ENCODE assay signal across 8 cellular contexts in the genomic region with DNA sequence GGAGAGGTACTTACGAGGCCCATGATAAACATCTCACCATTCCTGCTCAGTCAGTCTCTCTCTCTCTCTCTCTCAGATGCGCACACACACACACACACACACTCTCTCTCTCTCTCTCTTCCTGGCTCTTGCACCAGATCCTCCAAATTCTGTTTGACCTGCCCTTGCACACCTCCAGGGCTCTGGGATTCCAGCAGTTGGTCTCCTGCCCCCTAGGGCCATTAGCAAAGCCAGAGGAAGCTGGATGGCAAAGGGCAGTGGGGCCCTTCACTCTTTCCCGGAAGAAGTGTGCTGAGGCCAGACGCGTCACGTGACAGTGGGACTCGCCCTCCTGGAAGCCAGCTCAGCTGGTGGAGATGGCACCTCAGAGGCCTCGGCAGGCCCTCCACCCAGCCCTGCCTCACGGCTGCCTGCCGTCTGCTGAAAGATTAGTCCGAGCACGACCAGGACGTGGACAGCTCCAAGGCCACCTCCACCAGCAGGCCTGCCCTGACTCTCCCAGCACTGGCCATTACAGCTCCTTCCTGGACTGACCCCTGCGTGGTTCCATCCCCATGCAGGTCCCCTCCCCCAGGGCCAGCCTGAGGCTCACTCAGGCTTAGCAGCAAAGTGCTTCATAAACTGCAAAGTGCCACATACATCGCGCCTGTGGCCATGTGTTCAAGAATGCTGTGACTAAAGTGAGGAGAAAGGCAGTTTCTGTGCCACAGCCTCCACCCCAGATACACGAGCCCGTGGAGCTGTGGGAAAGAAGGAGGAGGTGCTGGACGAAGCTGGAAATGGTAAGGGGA. TPM values are rescaled to one million over a fixed set of nuclear protein-coding genes. Genes with fewer than 3 reads are reported as not detected.
DNase-seq lines count a peak whose midpoint lies in the region; ATAC-seq, FAIRE-seq and TF ChIP-seq lines count a peak whose summit lies in the region.

No MANE protein-coding gene starts in this region.

- H3K36me3 ChIP-seq in HEK293 (ENCODE audit: control insufficient read depth in 2 of 2, insufficient read depth in 1 of 2, low read length in 2 of 2) (no peaks in the 10 kb centered on the region), esophagus (ENCODE audit: control insufficient read depth in 2 of 2, insufficient read depth in 2 of 2, low read length in 1 of 2) (no peaks in the 10 kb centered on the region), pancreas (no peaks in the 10 kb centered on the region)

- CTCF ChIA-PET in HEK293 (lab: Yijun Ruan, JAX) = interaction anchor here (0.8 to 2.0 kb wide), 4 partner anchors 26 to 371 kb away, joined by 3 to 7 read pairs (median 5); no protein-coding TSS in a partner anchor
- CTCF ChIA-PET in activated CD4-positive, alpha-beta T cell treated with anti-CD3 and anti-CD28 coated beads, Interleukin-2, amount 10 ng/mL, durations not matched to agents 7 days and 5 days (lab: Charles Lee) = interaction anchor here (0.8 to 1.2 kb wide), 2 partner anchors 12 to 14 kb away, joined by 3 to 4 read pairs; no protein-coding TSS in a partner anchor

- POLR2A ChIA-PET in HEK293 (lab: Yijun Ruan, JAX) = interaction anchor here (0.8 to 1.3 kb wide), 5 partner anchors 69 to 279 kb away, joined by 3 to 6 read pairs (median 3); a partner anchor contains a TSS
- POLR2A ChIA-PET in activated CD4-positive, alpha-beta T cell treated with anti-CD3 and anti-CD28 coated beads, Interleukin-2, amount 10 ng/mL, durations not matched to agents 7 days and 5 days (lab: Charles Lee) = interaction anchor here (0.6 kb wide), 1 partner anchor 16 kb away, joined by 3 read pairs; no protein-coding TSS in a partner anchor

- intact Hi-C loops in pancreas (cut with DNase I) = loop anchor here in 1 of 3 donors (10.0 kb wide), 1 partner anchor 64 kb away; no protein-coding TSS in a partner anchor

- peak overlapping the region; percentile 81 for H3K27ac Mint-ChIP-seq in activated CD4-positive, alpha-beta T cell treated with anti-CD3 and anti-CD28 coated beads, Interleukin-2, amount 10 ng/mL, durations not matched to agents 7 days and 5 days

- no peak for FAIRE-seq in pancreas (lab: Jason Lieb, UNC)

- H3K27ac ChIP-seq in HEK293 (ENCODE audit: extremely low read depth, low read depth, low read length) = peak overlapping the region; percentile 40; the same call in 1 of the 2 replicates
- H3K27ac ChIP-seq in esophagus (ENCODE audit: low read depth in 2 of 2, low read length in 1 of 2) = peak overlapping the region; percentile 53 to 79
- peak overlapping the region; percentile 82 to 93 (median 86) for H3K27ac ChIP-seq in pancreas

- DNase-seq in activated CD4-positive, alpha-beta T cell treated with anti-CD3 and anti-CD28 coated beads, Interleukin-2, amount 10 ng/mL, durations not matched to agents 7 days and 5 days = peak; percentile 41
- DNase-seq in pancreas (peak; percentile 72 to 89 (median 76)), SKM-1 treated with dmso at 0.1 percent for 144 hours (lab: John Stamatoyannopoulos, UW; ENCODE audit: unreplicated experiment) (no peak), Ammon's horn (ENCODE audit: low spot score) (no peak), amniotic stem cell (lab: John Stamatoyannopoulos, UW) (no peak)

- H3K9me3 ChIP-seq in HEK293 (ENCODE audit: control insufficient read depth, insufficient read depth, low read depth, low read length) (no peaks in the 10 kb centered on the region), esophagus (ENCODE audit: control insufficient read depth in 2 of 2, insufficient read depth in 1 of 2, low read depth in 1 of 2, low read length in 1 of 2) (no peaks in the 10 kb centered on the region), pancreas (no peaks in the 10 kb centered on the region)

- 21 to 24% methylated on average over 19 of the region's 19 CpGs for WGBS in esophagus, 2 donors
- 17 to 21% methylated on average over 19 of the region's 19 CpGs for WGBS in pancreas, 2 donors

- H3K4me3 ChIP-seq in HEK293 (ENCODE audit: low read depth, low read length) (no peak overlapping the region), esophagus (ENCODE audit: low read depth in 1 of 2, low read length in 2 of 2) (peak overlapping the region; percentile 6 to 16), pancreas (peak overlapping the region in 2 of 4 donors; percentile 71 to 79)

- no peaks in the 10 kb centered on the region for H3K9me3 Mint-ChIP-seq in activated CD4-positive, alpha-beta T cell treated with anti-CD3 and anti-CD28 coated beads, Interleukin-2, amount 10 ng/mL, durations not matched to agents 7 days and 5 days

- peaks cover 63% of the 10 kb centered on the region for H3K27me3 Mint-ChIP-seq in activated CD4-positive, alpha-beta T cell treated with anti-CD3 and anti-CD28 coated beads, Interleukin-2, amount 10 ng/mL, durations not matched to agents 7 days and 5 days

- peaks cover 56% of the 10 kb centered on the region for H3K4me1 Mint-ChIP-seq in activated CD4-positive, alpha-beta T cell treated with anti-CD3 and anti-CD28 coated beads, Interleukin-2, amount 10 ng/mL, durations not matched to agents 7 days and 5 days

- peak overlapping the region; percentile 73 for H3K4me3 Mint-ChIP-seq in activated CD4-positive, alpha-beta T cell treated with anti-CD3 and anti-CD28 coated beads, Interleukin-2, amount 10 ng/mL, durations not matched to agents 7 days and 5 days

- H3K27me3 ChIP-seq in esophagus (ENCODE audit: control insufficient read depth in 1 of 2, insufficient read depth in 2 of 2, low read length in 2 of 2) = peaks cover 0 to 11% of the 10 kb centered on the region in 2 donors
- no peaks in the 10 kb centered on the region for H3K27me3 ChIP-seq in pancreas

- no peaks in the 10 kb centered on the region for H3K36me3 Mint-ChIP-seq in activated CD4-positive, alpha-beta T cell treated with anti-CD3 and anti-CD28 coated beads, Interleukin-2, amount 10 ng/mL, durations not matched to agents 7 days and 5 days (ENCODE audit: low read depth)

- peak; percentile 23 to 42 (median 34) for ATAC-seq in pancreas
- ATAC-seq in HG03097 (IDR thresholded peaks at IDR 0.05; ENCODE audit: low FRiP score, unreplicated experiment) = no peak

- TF ChIP-seq CTCF in HEK293 (tag by site-specific recombination; IDR thresholded peaks at IDR 0.05) (no peak), pancreas (IDR thresholded peaks at IDR 0.05) (no peak)

- H3K4me1 ChIP-seq in HEK293 (ENCODE audit: control insufficient read depth, insufficient read depth, low read length) (peaks cover 35% of the 10 kb centered on the region), esophagus (ENCODE audit: control insufficient read depth in 2 of 2, insufficient read depth in 2 of 2, low read length in 1 of 2) (peaks cover 20 to 52% of the 10 kb centered on the region in 2 donors), pancreas (peaks cover 13 to 35% (median 34%) of the 10 kb centered on the region in 3 donors)

TF ChIP-seq in HEK293, 187 proteins besides CTCF, POLR2A, EP300 and RAD21 (continues in another document):
- TF ChIP-seq GLIS2 (tag by site-specific recombination; IDR thresholded peaks at IDR 0.05) (peak; percentile 54; the same call in 1 of the 2 replicates), ZSCAN16 (tag by site-specific recombination; IDR thresholded peaks at IDR 0.05) (no peak), ZIC2 (tag by site-specific recombination; IDR thresholded peaks at IDR 0.05) (peak; percentile 78), ZNF571 (tag by site-specific recombination; IDR thresholded peaks at IDR 0.05) (peak; percentile 56; the same call in 1 of the 2 replicates)
- TF ChIP-seq, protein P1, sequence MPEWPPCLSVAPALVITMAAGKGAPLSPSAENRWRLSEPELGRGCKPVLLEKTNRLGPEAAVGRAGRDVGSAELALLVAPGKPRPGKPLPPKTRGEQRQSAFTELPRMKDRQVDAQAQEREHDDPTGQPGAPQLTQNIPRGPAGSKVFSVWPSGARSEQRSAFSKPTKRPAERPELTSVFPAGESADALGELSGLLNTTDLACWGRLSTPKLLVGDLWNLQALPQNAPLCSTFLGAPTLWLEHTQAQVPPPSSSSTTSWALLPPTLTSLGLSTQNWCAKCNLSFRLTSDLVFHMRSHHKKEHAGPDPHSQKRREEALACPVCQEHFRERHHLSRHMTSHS (tag by site-specific recombination; IDR thresholded peaks at IDR 0.05) = peak; percentile 41; the same call in 1 of the 2 replicates
- TF ChIP-seq, protein P2, sequence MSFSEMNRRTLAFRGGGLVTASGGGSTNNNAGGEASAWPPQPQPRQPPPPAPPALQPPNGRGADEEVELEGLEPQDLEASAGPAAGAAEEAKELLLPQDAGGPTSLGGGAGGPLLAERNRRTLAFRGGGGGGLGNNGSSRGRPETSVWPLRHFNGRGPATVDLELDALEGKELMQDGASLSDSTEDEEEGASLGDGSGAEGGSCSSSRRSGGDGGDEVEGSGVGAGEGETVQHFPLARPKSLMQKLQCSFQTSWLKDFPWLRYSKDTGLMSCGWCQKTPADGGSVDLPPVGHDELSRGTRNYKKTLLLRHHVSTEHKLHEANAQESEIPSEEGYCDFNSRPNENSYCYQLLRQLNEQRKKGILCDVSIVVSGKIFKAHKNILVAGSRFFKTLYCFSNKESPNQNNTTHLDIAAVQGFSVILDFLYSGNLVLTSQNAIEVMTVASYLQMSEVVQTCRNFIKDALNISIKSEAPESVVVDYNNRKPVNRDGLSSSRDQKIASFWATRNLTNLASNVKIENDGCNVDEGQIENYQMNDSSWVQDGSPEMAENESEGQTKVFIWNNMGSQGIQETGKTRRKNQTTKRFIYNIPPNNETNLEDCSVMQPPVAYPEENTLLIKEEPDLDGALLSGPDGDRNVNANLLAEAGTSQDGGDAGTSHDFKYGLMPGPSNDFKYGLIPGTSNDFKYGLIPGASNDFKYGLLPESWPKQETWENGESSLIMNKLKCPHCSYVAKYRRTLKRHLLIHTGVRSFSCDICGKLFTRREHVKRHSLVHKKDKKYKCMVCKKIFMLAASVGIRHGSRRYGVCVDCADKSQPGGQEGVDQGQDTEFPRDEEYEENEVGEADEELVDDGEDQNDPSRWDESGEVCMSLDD (tag by site-specific recombination; IDR thresholded peaks at IDR 0.05) = peak; percentile 67

RNA-seq across cellular contexts. Expression of a gene that starts 3.7 kb away (rescaled TPM):
- 1 to 10 TPM in 1 of 2 experiments, under 1 TPM in 1; 0.89 to 1.1 TPM for total RNA-seq in activated CD4-positive, alpha-beta T cell treated with anti-CD3 and anti-CD28 coated beads, Interleukin-2, amount 10 ng/mL, durations not matched to agents 7 days and 5 days
- polyA plus RNA-seq in esophagus (1 to 10 TPM; 1.2 to 1.8 TPM), pancreas (1 to 10 TPM; 4.0 to 4.7 TPM)
- total RNA-seq in pancreas = 10 to 100 TPM in 1 of 6 donors, 1 to 10 TPM in 5; 2.7 to 12.1 (median 4.4) TPM

Comparison
In these comparisons a context has a peak if more than half of its experiments do, and no peak if none do; other contexts are left out.
1. DNase-seq: peak in activated CD4-positive, alpha-beta T cell treated with anti-CD3 and anti-CD28 coated beads, Interleukin-2, amount 10 ng/mL, durations not matched to agents 7 days and 5 days (single experiment) and pancreas (6 of 6); none in SKM-1 treated with dmso at 0.1 percent for 144 hours (single experiment), Ammon's horn (single experiment) and amniotic stem cell (single experiment).
2. Peak in every context shown above with its lines, with median percentiles within 50 percentile points of each other: H3K27ac ChIP-seq.